ENCODE assay signal across 13 cellular contexts in genomic region chr17:65657251-65657828, GRCh38.
"Had no signal": no experiment of that assay in that cellular context is flagged by ENCODE, and none has a peak within 500 bp of the region (broad histone marks: within the 10 kb centered on the region; RNA-seq: fewer than 3 reads in every experiment).

No MANE protein-coding gene starts in this region.

- H3K36me3 ChIP-seq: brain microvascular endothelial cell, esophagus muscularis mucosa, heart right ventricle, stomach had no signal

- H3K27me3 ChIP-seq: brain microvascular endothelial cell, esophagus muscularis mucosa, heart right ventricle, stomach had no signal

- DNase-seq: activated gamma-delta T cell, aorta, brain microvascular endothelial cell, heart right ventricle, left ventricle myocardium superior, nephron progenitor cell, nucleus accumbens, retina, stomach, trophoblast cell had no signal

- H3K27ac ChIP-seq: brain microvascular endothelial cell, coronary artery, esophagus muscularis mucosa, heart right ventricle, stomach had no signal

- ATAC-seq: heart right ventricle, left ventricle myocardium superior had no signal

- H3K4me3 ChIP-seq: coronary artery, esophagus muscularis mucosa, heart right ventricle, stomach had no signal

- H3K9me3 ChIP-seq: esophagus muscularis mucosa, heart right ventricle, stomach had no signal

- FAIRE-seq: endometrium had no signal

- H3K4me1 ChIP-seq: heart right ventricle had no signal
